28 cellular contexts compared by ENCODE assay signal in genomic region chr12:18340796-18341195, GRCh38.
"Had no signal": no experiment of that assay in that cellular context is flagged by ENCODE, and none has a peak within 500 bp of the region (broad histone marks: within the 10 kb centered on the region; RNA-seq: fewer than 3 reads in every experiment).

No MANE protein-coding gene starts in this region.

- DNase-seq: cerebellar nuclear complex; dorsolateral prefrontal cortex; effector CD4-positive, alpha-beta T cell; endodermal cell; foreskin melanocyte; hypothalamus; immature natural killer cell; islet precursor cell; kidney glomerular epithelial cell; mesenchymal stem cell; mucosa of descending colon; naive B cell; stimulated activated CD4-positive, alpha-beta T cell treated with anti-CD3 and anti-CD28 coated beads, Interleukin-12 subunit alpha, Interleukin-12 subunit beta, amount 100 ng/mL, for 4 hours; stimulated activated CD4-positive, alpha-beta T cell treated with anti-CD3 and anti-CD28 coated beads, Interleukin-1b, Interleukin-23, amount 100 ng/mL, for 48 hours; stimulated activated CD4-positive, alpha-beta T cell treated with anti-CD3 and anti-CD28 coated beads, Interleukin-4, amount 100 ng/mL, for 1 hour; stimulated activated CD8-positive, alpha-beta memory T cell treated with anti-CD3 and anti-CD28 coated beads, Interleukin-4, amount 100 ng/mL, for 48 hours; stimulated activated naive CD4-positive, alpha-beta T cell; stimulated activated naive CD8-positive, alpha-beta T cell treated with anti-CD3 and anti-CD28 coated beads, Interleukin-15, amount 100 ng/mL, for 72 hours; transverse colon; upper lobe of right lung had no signal

- FAIRE-seq: endothelial cell of umbilical vein had no signal

- ATAC-seq: mucosa of descending colon; natural killer cell treated with Interleukin-12 subunit alpha and Interleukin-12 subunit beta and Interleukin-15 and Interleukin-18, amount 100 ng/mL, for 72 hours; sciatic nerve; stimulated activated naive CD8-positive, alpha-beta T cell treated with anti-CD3 and anti-CD28 coated beads, Interleukin-15, amount 100 ng/mL, for 72 hours; upper lobe of right lung had no signal

- H3K4me3 ChIP-seq: dorsolateral prefrontal cortex, esophagus muscularis mucosa, mucosa of descending colon, right atrium auricular region, smooth muscle cell, suprapubic skin, transverse colon, upper lobe of right lung, vagina had no signal
